8 cellular contexts compared by ENCODE assay signal in genomic region chr7:91941450-91941849, GRCh38. TPM values are rescaled to one million over a fixed set of nuclear protein-coding genes. Genes with fewer than 3 reads are reported as not detected.
DNase-seq lines count a peak whose midpoint lies in the region; ATAC-seq and TF ChIP-seq lines count a peak whose summit lies in the region.

No MANE protein-coding gene starts in this region.

- peak overlapping the region; percentile 88 for H3K27ac ChIP-seq in temporal lobe (ENCODE audit: low read depth, low read length)

- DNase-seq in GM12864 (ENCODE audit: low read depth) (no peak), NCI-H526 treated with DMSO at 0.1 percent for 48 hours (lab: John Stamatoyannopoulos, UW) (peak; percentile 76), epithelial cell of esophagus (ENCODE audit: low read depth) (peak; percentile 66), mucosa of gallbladder (ENCODE audit: low spot score) (peak; percentile 23), SKM-1 treated with dmso at 0.1 percent for 144 hours (lab: John Stamatoyannopoulos, UW; ENCODE audit: unreplicated experiment) (no peak)
- DNase-seq in activated CD8-positive, alpha-beta memory T cell treated with anti-CD3 and anti-CD28 coated beads, Interleukin-2, amount 50 U/mL, for 1 hour (ENCODE audit: extremely low read depth): peak; percentile 10

- H3K4me3 ChIP-seq in GM12864 (ENCODE audit: low read depth, low read length) (peak overlapping the region; percentile 84), epithelial cell of esophagus (ENCODE audit: low read length) (peak overlapping the region; percentile 85)

- peak; percentile 16 for ATAC-seq in HG02870 (IDR thresholded peaks at IDR 0.05; ENCODE audit: unreplicated experiment)

- TF ChIP-seq CTCF in GM12864 (IDR thresholded peaks at IDR 0.05; ENCODE audit: low read depth, low read length, missing control alignments) (no peak), epithelial cell of esophagus (IDR thresholded peaks at IDR 0.05; ENCODE audit: insufficient read depth, low read depth, low read length, missing control alignments) (no peak)

RNA-seq across cellular contexts. Expression of gene AKAP9, which starts 0.8 kb away (rescaled TPM):
- total RNA-seq in mucosa of gallbladder (133 TPM), temporal lobe (190 TPM)

Comparison
In these comparisons a context has a peak if more than half of its experiments do, and no peak if none do; other contexts are left out.
1. DNase-seq: peak in NCI-H526 treated with DMSO at 0.1 percent for 48 hours (single experiment), activated CD8-positive, alpha-beta memory T cell treated with anti-CD3 and anti-CD28 coated beads, Interleukin-2, amount 50 U/mL, for 1 hour (single experiment), epithelial cell of esophagus (single experiment) and mucosa of gallbladder (single experiment); none in GM12864 (single experiment) and SKM-1 treated with dmso at 0.1 percent for 144 hours (single experiment).